In genomic region chr11:79244175-79244804, GRCh38 we compare ENCODE assay signal across 11 cellular contexts.
A peak's percentile ranks its signal among the peaks of the same experiment; 100 is the strongest.
DNase-seq lines count a peak whose midpoint lies in the region; TF ChIP-seq lines count a peak whose summit lies in the region.
"Had no signal": no experiment of that assay in that cellular context is flagged by ENCODE, and none has a peak within 500 bp of the region (broad histone marks: within the 10 kb centered on the region; RNA-seq: fewer than 3 reads in every experiment).

No MANE protein-coding gene starts in this region.

- peak; percentile 63 for DNase-seq in EL
- peak; percentile 93 for DNase-seq in adipocyte (ENCODE audit: low read depth)
- DNase-seq in fibroblast of villous mesenchyme (ENCODE audit: low read depth), result peak; percentile 89
- peak; percentile 94 for DNase-seq in renal cortical epithelial cell (ENCODE audit: low read depth)
- no peak for DNase-seq in COR-L47 (lab: John Stamatoyannopoulos, UW)
- no peak for DNase-seq in NCI-H1105 treated with DMSO at 0.1 percent for 48 hours (lab: John Stamatoyannopoulos, UW)
- DNase-seq in KG1 (lab: John Stamatoyannopoulos, UW), result no peak
- no peak for DNase-seq in NCI-H2227 (lab: John Stamatoyannopoulos, UW; ENCODE audit: unreplicated experiment)
- DNase-seq: DMS79 treated with DMSO at 0.1 percent for 48 hours, NCI-H1048, SHP77 had no signal

- TF ChIP-seq CTCF in fibroblast of villous mesenchyme (IDR thresholded peaks at IDR 0.05; ENCODE audit: insufficient read depth, low read depth, low read length), result no peak

- H3K9ac ChIP-seq in adipocyte (ENCODE audit: low read length), result peak overlapping the region; percentile 45

- no peaks in the 10 kb centered on the region for H3K36me3 ChIP-seq in adipocyte (ENCODE audit: control insufficient read depth, insufficient read depth, low read length, severe bottlenecking)

- H3K9me3 ChIP-seq in adipocyte (ENCODE audit: control insufficient read depth, low read length), result no peaks in the 10 kb centered on the region

- H3K4me1 ChIP-seq in adipocyte (ENCODE audit: control insufficient read depth, insufficient read depth, low read length), result peaks cover 31% of the 10 kb centered on the region

- H3K27me3 ChIP-seq in adipocyte (replicated peaks; ENCODE audit: control insufficient read depth, insufficient read depth, low read length), result no peaks in the 10 kb centered on the region

- H3K4me3 ChIP-seq in adipocyte (ENCODE audit: low read length) (peak overlapping the region; percentile 30), fibroblast of villous mesenchyme (ENCODE audit: low read depth, low read length) (no peak overlapping the region)

Comparison
In these comparisons a context has a peak if more than half of its experiments do, and no peak if none do; other contexts are left out.
1. DNase-seq: peak in EL (single experiment), adipocyte (single experiment), fibroblast of villous mesenchyme (single experiment) and renal cortical epithelial cell (single experiment); none in COR-L47 (single experiment), NCI-H1105 treated with DMSO at 0.1 percent for 48 hours (single experiment), KG1 (single experiment) and NCI-H2227 (single experiment).